ENCODE assay signal across 2 cellular contexts in genomic region chr4:65669981-65670330, GRCh38.
TF ChIP-seq lines count a peak whose summit lies in the region.

No MANE protein-coding gene starts in this region.

TF ChIP-seq in SK-N-SH, 30 proteins besides CTCF, POLR2A, EP300 and RAD21 (continued from another document):
- TF ChIP-seq ZBTB33 (IDR thresholded peaks at IDR 0.05; ENCODE audit: borderline replicate concordance, low read depth) (no peak), FOXM1 (IDR thresholded peaks at IDR 0.05; ENCODE audit: low read depth) (no peak), SIN3A (IDR thresholded peaks at IDR 0.05; ENCODE audit: borderline replicate concordance, low read depth, low read length) (no peak), GATA2 (CRISPR knock-in tag; IDR thresholded peaks at IDR 0.05) (no peak), YY1 (IDR thresholded peaks at IDR 0.05; ENCODE audit: low read depth) (no peak), MAX (IDR thresholded peaks at IDR 0.05; ENCODE audit: low read depth) (no peak), IRF3 (IDR thresholded peaks at IDR 0.05; ENCODE audit: low read depth, low read length) (no peak), RFX5 (IDR thresholded peaks at IDR 0.05; ENCODE audit: low read length) (no peak), MEF2A (IDR thresholded peaks at IDR 0.05; ENCODE audit: borderline replicate concordance, low read depth) (no peak), FOXJ3 (CRISPR knock-in tag; IDR thresholded peaks at IDR 0.05) (no peak), EZH2phosphoT487 (IDR thresholded peaks at IDR 0.05; ENCODE audit: borderline replicate concordance, low read depth) (no peak), NRF1 (IDR thresholded peaks at IDR 0.05; ENCODE audit: low read depth, low read length) (no peak), RCOR1 (IDR thresholded peaks at IDR 0.05; ENCODE audit: low read length) (no peak)

TF ChIP-seq in SK-N-SH treated with all-trans-retinoic acid at 6 μM for 48 hours, 23 proteins besides CTCF, POLR2A, EP300 and RAD21 (continued from another document):
- TF ChIP-seq CREB5 (CRISPR knock-in tag; IDR thresholded peaks at IDR 0.05; ENCODE audit: low read depth) (no peak), ARNTL (CRISPR knock-in tag; IDR thresholded peaks at IDR 0.05; ENCODE audit: borderline replicate concordance, low read depth) (no peak), BACH2 (CRISPR knock-in tag; IDR thresholded peaks at IDR 0.05; ENCODE audit: borderline replicate concordance) (no peak), SNAI2 (CRISPR knock-in tag; IDR thresholded peaks at IDR 0.05) (no peak), CSDC2 (CRISPR knock-in tag; IDR thresholded peaks at IDR 0.05) (no peak), PPARA (CRISPR knock-in tag; IDR thresholded peaks at IDR 0.05; ENCODE audit: borderline replicate concordance) (no peak)
